In genomic region chr12:57476993-57477709, GRCh38 we compare ENCODE assay signal across 8 cellular contexts. TPM values are rescaled to one million over a fixed set of nuclear protein-coding genes. Genes with fewer than 3 reads are reported as not detected.
A peak's percentile ranks its signal among the peaks of the same experiment; 100 is the strongest.
DNase-seq lines count a peak whose midpoint lies in the region; TF ChIP-seq lines count a peak whose summit lies in the region.
"Had no signal": no experiment of that assay in that cellular context is flagged by ENCODE, and none has a peak within 500 bp of the region (broad histone marks: within the 10 kb centered on the region; RNA-seq: fewer than 3 reads in every experiment).

No MANE protein-coding gene starts in this region.

- no peaks in the 10 kb centered on the region for H3K9me3 ChIP-seq in HEK293 (ENCODE audit: control insufficient read depth, insufficient read depth, low read depth, low read length)
- no peaks in the 10 kb centered on the region for H3K9me3 ChIP-seq in SJCRH30 (replicated peaks)
- H3K9me3 ChIP-seq: testis had no signal

- H3K4me3 ChIP-seq in HEK293 (ENCODE audit: low read depth, low read length) (no peak overlapping the region), SJCRH30 (no peak overlapping the region)

- POLR2A ChIA-PET in HEK293 (lab: Yijun Ruan, JAX): interaction anchor here (0.5 kb wide), 1 partner anchor 17 kb away, joined by 3 read pairs; no protein-coding TSS in a partner anchor

- H3K4me3 Mint-ChIP-seq in activated T-helper 2 cell treated with anti-CD3 and anti-CD28 coated beads, Interferon-gamma antibody, Interleukin-2, Interleukin-4, amounts not matched to agents 10 μg/mL and 5 μg/mL and 100 μg/mL, durations not matched to agents 14 hours and 24 hours and 36 hours (ENCODE audit: low read depth): peak overlapping the region; percentile 93
- peak overlapping the region; percentile 45 to 54 (median 48) for H3K4me3 Mint-ChIP-seq in nephron

- peaks cover 47% of the 10 kb centered on the region for H3K4me1 Mint-ChIP-seq in activated T-helper 2 cell treated with anti-CD3 and anti-CD28 coated beads, Interferon-gamma antibody, Interleukin-2, Interleukin-4, amounts not matched to agents 10 μg/mL and 5 μg/mL and 100 μg/mL, durations not matched to agents 14 hours and 24 hours and 36 hours (ENCODE audit: low read depth)
- peaks cover 25% of the 10 kb centered on the region for H3K4me1 Mint-ChIP-seq in nephron

- H3K4me1 ChIP-seq in HEK293 (ENCODE audit: control insufficient read depth, insufficient read depth, low read length) (no peaks in the 10 kb centered on the region), SJCRH30 (peaks cover 37% of the 10 kb centered on the region)

- peaks cover 53% of the 10 kb centered on the region for H3K36me3 Mint-ChIP-seq in activated T-helper 2 cell treated with anti-CD3 and anti-CD28 coated beads, Interferon-gamma antibody, Interleukin-2, Interleukin-4, amounts not matched to agents 10 μg/mL and 5 μg/mL and 100 μg/mL, durations not matched to agents 14 hours and 24 hours and 36 hours (ENCODE audit: low read depth)
- H3K36me3 Mint-ChIP-seq in nephron (ENCODE audit: low read depth): peaks cover 3% of the 10 kb centered on the region

- DNase-seq in activated T-helper 2 cell treated with anti-CD3 and anti-CD28 coated beads, Interferon-gamma antibody, Interleukin-2, Interleukin-4, amounts not matched to agents 10 μg/mL and 5 μg/mL and 100 μg/mL, durations not matched to agents 14 hours and 24 hours and 36 hours (ENCODE audit: low spot score): no peak
- no peak for DNase-seq in SJCRH30
- DNase-seq in medulla oblongata (ENCODE audit: extremely low spot score): no peak
- DNase-seq in hypothalamus (lab: John Stamatoyannopoulos, UW): no peak
- DNase-seq: NCI-H187 treated with DMSO at 0.1 percent for 48 hours, testis had no signal

- intact Hi-C loops in activated T-helper 2 cell treated with anti-CD3 and anti-CD28 coated beads, Interferon-gamma antibody, Interleukin-2, Interleukin-4, amounts not matched to agents 10 μg/mL and 5 μg/mL and 100 μg/mL, durations not matched to agents 14 hours and 24 hours and 36 hours (cut with micrococcal nuclease): loop anchor here (1.0 to 2.0 kb wide), 2 partner anchors 15 to 70 kb away; partner anchors contain the start of gene DCTN2

- H3K36me3 ChIP-seq in HEK293 (ENCODE audit: control insufficient read depth in 2 of 2, insufficient read depth in 1 of 2, low read length in 2 of 2) (no peaks in the 10 kb centered on the region), SJCRH30 (no peaks in the 10 kb centered on the region)

- no peaks in the 10 kb centered on the region for H3K27me3 Mint-ChIP-seq in activated T-helper 2 cell treated with anti-CD3 and anti-CD28 coated beads, Interferon-gamma antibody, Interleukin-2, Interleukin-4, amounts not matched to agents 10 μg/mL and 5 μg/mL and 100 μg/mL, durations not matched to agents 14 hours and 24 hours and 36 hours (ENCODE audit: low read depth)
- H3K27me3 Mint-ChIP-seq in nephron (ENCODE audit: low read depth): peaks cover 96% of the 10 kb centered on the region

- no peaks in the 10 kb centered on the region for H3K9me3 Mint-ChIP-seq in activated T-helper 2 cell treated with anti-CD3 and anti-CD28 coated beads, Interferon-gamma antibody, Interleukin-2, Interleukin-4, amounts not matched to agents 10 μg/mL and 5 μg/mL and 100 μg/mL, durations not matched to agents 14 hours and 24 hours and 36 hours
- no peaks in the 10 kb centered on the region for H3K9me3 Mint-ChIP-seq in nephron

- H3K27me3 ChIP-seq in SJCRH30: no peaks in the 10 kb centered on the region
- H3K27me3 ChIP-seq: testis had no signal

- no peak overlapping the region for H3K27ac ChIP-seq in HEK293 (ENCODE audit: extremely low read depth, low read depth, low read length)
- H3K27ac ChIP-seq in SJCRH30: no peak overlapping the region; the same call in 1 of the 2 replicates

- H3K27ac Mint-ChIP-seq in activated T-helper 2 cell treated with anti-CD3 and anti-CD28 coated beads, Interferon-gamma antibody, Interleukin-2, Interleukin-4, amounts not matched to agents 10 μg/mL and 5 μg/mL and 100 μg/mL, durations not matched to agents 14 hours and 24 hours and 36 hours: peak overlapping the region; percentile 100
- H3K27ac Mint-ChIP-seq in nephron: no peak overlapping the region

- CTCF ChIA-PET in HEK293 (lab: Yijun Ruan, JAX): interaction anchor here (0.6 to 1.7 kb wide), 4 partner anchors 15 to 263 kb away, joined by 3 to 4 read pairs (median 4); partner anchors contain the start of gene INHBE

- TF ChIP-seq CTCF in HEK293 (tag by site-specific recombination; IDR thresholded peaks at IDR 0.05) (no peak), nephron (IDR thresholded peaks at IDR 0.05; ENCODE audit: unreplicated experiment in 3 of 3) (no peak)

TF ChIP-seq in HEK293, 187 proteins besides CTCF, POLR2A, EP300 and RAD21:
- no peak for TF ChIP-seq ZNF426 (tag by site-specific recombination; IDR thresholded peaks at IDR 0.05)
- TF ChIP-seq REST (tag by site-specific recombination; IDR thresholded peaks at IDR 0.05): peak; percentile 33; the same call in 1 of the 2 replicates

RNA-seq across cellular contexts. Expression of gene ARHGAP9, which starts 2.5 kb away (rescaled TPM):
- 105 and 106 TPM in 2 replicates for total RNA-seq in activated T-helper 2 cell treated with anti-CD3 and anti-CD28 coated beads, Interferon-gamma antibody, Interleukin-2, Interleukin-4, amounts not matched to agents 10 μg/mL and 5 μg/mL and 100 μg/mL, durations not matched to agents 14 hours and 24 hours and 36 hours
- total RNA-seq in SJCRH30 (2014; rRNA removed; shearing (Covaris generic)): 5.7 and 9.3 TPM in 2 replicates

RNA-seq across cellular contexts. Expression of gene MARS1, which starts 10.7 kb away (rescaled TPM):
- total RNA-seq in activated T-helper 2 cell treated with anti-CD3 and anti-CD28 coated beads, Interferon-gamma antibody, Interleukin-2, Interleukin-4, amounts not matched to agents 10 μg/mL and 5 μg/mL and 100 μg/mL, durations not matched to agents 14 hours and 24 hours and 36 hours: 249 and 257 TPM in 2 replicates
- 690 and 839 TPM in 2 replicates for total RNA-seq in SJCRH30 (2014; rRNA removed; shearing (Covaris generic))

RNA-seq across cellular contexts. Expression of gene GLI1, which starts 17.6 kb away (rescaled TPM):
- total RNA-seq in activated T-helper 2 cell treated with anti-CD3 and anti-CD28 coated beads, Interferon-gamma antibody, Interleukin-2, Interleukin-4, amounts not matched to agents 10 μg/mL and 5 μg/mL and 100 μg/mL, durations not matched to agents 14 hours and 24 hours and 36 hours: 1.3 and 1.5 TPM in 2 replicates
- total RNA-seq in SJCRH30 (2014; rRNA removed; shearing (Covaris generic)): 171 and 174 TPM in 2 replicates

RNA-seq across cellular contexts. Expression of gene INHBE, which starts 22.0 kb away (rescaled TPM):
- 0.25 and 0.39 TPM in 2 replicates for total RNA-seq in activated T-helper 2 cell treated with anti-CD3 and anti-CD28 coated beads, Interferon-gamma antibody, Interleukin-2, Interleukin-4, amounts not matched to agents 10 μg/mL and 5 μg/mL and 100 μg/mL, durations not matched to agents 14 hours and 24 hours and 36 hours
- 17.0 and 32.9 TPM in 2 replicates for total RNA-seq in SJCRH30 (2014; rRNA removed; shearing (Covaris generic))

RNA-seq across cellular contexts. Expression of gene INHBC, which starts 42.6 kb away (rescaled TPM):
- total RNA-seq in activated T-helper 2 cell treated with anti-CD3 and anti-CD28 coated beads, Interferon-gamma antibody, Interleukin-2, Interleukin-4, amounts not matched to agents 10 μg/mL and 5 μg/mL and 100 μg/mL, durations not matched to agents 14 hours and 24 hours and 36 hours: 0.14 TPM in 2 replicates
- 0.28 and 0.41 TPM in 2 replicates for total RNA-seq in SJCRH30 (2014; rRNA removed; shearing (Covaris generic))

Comparison
In these comparisons a context has a peak if more than half of its experiments do, and no peak if none do; other contexts are left out.
1. RNA of gene ARHGAP9, which starts 2.5 kb away (total RNA-seq): 105 to 106 TPM in activated T-helper 2 cell treated with anti-CD3 and anti-CD28 coated beads, Interferon-gamma antibody, Interleukin-2, Interleukin-4, amounts not matched to agents 10 μg/mL and 5 μg/mL and 100 μg/mL, durations not matched to agents 14 hours and 24 hours and 36 hours; 5.7 to 9.3 TPM in SJCRH30; every median in the first group is over 10 times any median in the second.
2. RNA of gene GLI1, which starts 17.6 kb away (total RNA-seq): 171 to 174 TPM in SJCRH30; 1.3 to 1.5 TPM in activated T-helper 2 cell treated with anti-CD3 and anti-CD28 coated beads, Interferon-gamma antibody, Interleukin-2, Interleukin-4, amounts not matched to agents 10 μg/mL and 5 μg/mL and 100 μg/mL, durations not matched to agents 14 hours and 24 hours and 36 hours; every median in the first group is over 10 times any median in the second.